Comparison of ENCODE assay signal across 11 cellular contexts in genomic region chr6:14499804-14500203, GRCh38.
A peak's percentile ranks its signal among the peaks of the same experiment; 100 is the strongest.
DNase-seq lines count a peak whose midpoint lies in the region; ATAC-seq, FAIRE-seq and TF ChIP-seq lines count a peak whose summit lies in the region.
"Had no signal": no experiment of that assay in that cellular context is flagged by ENCODE, and none has a peak within 500 bp of the region (broad histone marks: within the 10 kb centered on the region; RNA-seq: fewer than 3 reads in every experiment).

No MANE protein-coding gene starts in this region.

- DNase-seq in COLO829 (ENCODE audit: low spot score), result peak; percentile 45
- peak; percentile 89 for DNase-seq in LHCN-M2 (ENCODE audit: low read depth)
- DNase-seq in bronchial epithelial cell (ENCODE audit: low read depth), result peak; percentile 76
- DNase-seq in left lung, result no peak
- DNase-seq in NCI-H748 (lab: John Stamatoyannopoulos, UW; ENCODE audit: unreplicated experiment), result no peak
- no peak for DNase-seq in activated naive CD4-positive, alpha-beta T cell treated with anti-CD3 and anti-CD28 coated beads, Interleukin-2, amount 10 ng/mL, durations not matched to agents 7 days and 5 days
- no peak for DNase-seq in activated CD4-positive, alpha-beta T cell treated with anti-CD3 and anti-CD28 coated beads, Interleukin-2, amount 50 U/mL, for 4 hours
- DNase-seq: Peyer's patch had no signal

- no peak overlapping the region for H3K27ac Mint-ChIP-seq in activated naive CD4-positive, alpha-beta T cell treated with anti-CD3 and anti-CD28 coated beads, Interleukin-2, amount 10 ng/mL, durations not matched to agents 7 days and 5 days

- peaks cover 0 to 1% of the 10 kb centered on the region in 2 donors for H3K9me3 ChIP-seq in left lung
- H3K9me3 ChIP-seq: Peyer's patch, prostate gland had no signal

- H3K4me1 Mint-ChIP-seq in activated naive CD4-positive, alpha-beta T cell treated with anti-CD3 and anti-CD28 coated beads, Interleukin-2, amount 10 ng/mL, durations not matched to agents 7 days and 5 days, result no peaks in the 10 kb centered on the region
- H3K4me1 Mint-ChIP-seq: central memory CD8-positive, alpha-beta T cell had no signal

- no peaks in the 10 kb centered on the region for H3K9me3 Mint-ChIP-seq in activated naive CD4-positive, alpha-beta T cell treated with anti-CD3 and anti-CD28 coated beads, Interleukin-2, amount 10 ng/mL, durations not matched to agents 7 days and 5 days
- H3K9me3 Mint-ChIP-seq: central memory CD8-positive, alpha-beta T cell had no signal

- H3K4me1 ChIP-seq in left lung, result no peaks in the 10 kb centered on the region
- H3K4me1 ChIP-seq: Peyer's patch, prostate gland had no signal

- H3K4me3 Mint-ChIP-seq in activated naive CD4-positive, alpha-beta T cell treated with anti-CD3 and anti-CD28 coated beads, Interleukin-2, amount 10 ng/mL, durations not matched to agents 7 days and 5 days, result no peak overlapping the region
- H3K4me3 Mint-ChIP-seq: central memory CD8-positive, alpha-beta T cell had no signal

- TF ChIP-seq CTCF in bronchial epithelial cell (IDR thresholded peaks at IDR 0.05; ENCODE audit: insufficient read depth, low read length, severe bottlenecking), result no peak
- TF ChIP-seq CTCF in left lung (IDR thresholded peaks at IDR 0.05), result no peak

- H3K27me3 ChIP-seq in bronchial epithelial cell (ENCODE audit: control insufficient read depth, insufficient read depth, low read length) (no peaks in the 10 kb centered on the region), left lung (no peaks in the 10 kb centered on the region)
- H3K27me3 ChIP-seq: Peyer's patch had no signal

- H3K27ac ChIP-seq in left lung, result no peak overlapping the region
- H3K27ac ChIP-seq: Peyer's patch, prostate gland had no signal

- ATAC-seq in left lung, result peak; percentile 21
- no peak for ATAC-seq in GM18907 (IDR thresholded peaks at IDR 0.05; ENCODE audit: unreplicated experiment)

- H3K36me3 ChIP-seq in bronchial epithelial cell (ENCODE audit: control insufficient read depth, insufficient read depth, low read length), result no peaks in the 10 kb centered on the region
- no peaks in the 10 kb centered on the region for H3K36me3 ChIP-seq in left lung
- H3K36me3 ChIP-seq: Peyer's patch, prostate gland had no signal

- no peak for FAIRE-seq in bronchial epithelial cell (lab: Jason Lieb, UNC)

- CTCF ChIA-PET in activated naive CD4-positive, alpha-beta T cell treated with anti-CD3 and anti-CD28 coated beads, Interleukin-2, amount 10 ng/mL, durations not matched to agents 7 days and 5 days (lab: Charles Lee), result no interaction called here

- H3K27me3 Mint-ChIP-seq in activated naive CD4-positive, alpha-beta T cell treated with anti-CD3 and anti-CD28 coated beads, Interleukin-2, amount 10 ng/mL, durations not matched to agents 7 days and 5 days, result peaks cover 10% of the 10 kb centered on the region

- H3K4me3 ChIP-seq in bronchial epithelial cell (ENCODE audit: low read depth, low read length) (no peak overlapping the region), left lung (no peak overlapping the region)
- H3K4me3 ChIP-seq: Peyer's patch, prostate gland had no signal

- intact Hi-C loops in left lung (cut with DNase I), result no loop called here

- no peaks in the 10 kb centered on the region for H3K36me3 Mint-ChIP-seq in activated naive CD4-positive, alpha-beta T cell treated with anti-CD3 and anti-CD28 coated beads, Interleukin-2, amount 10 ng/mL, durations not matched to agents 7 days and 5 days

Comparison
In these comparisons a context has a peak if more than half of its experiments do, and no peak if none do; other contexts are left out.
1. DNase-seq: peak in COLO829 (single experiment), LHCN-M2 (single experiment) and bronchial epithelial cell (single experiment); none in left lung (0 of 2), NCI-H748 (single experiment), activated naive CD4-positive, alpha-beta T cell treated with anti-CD3 and anti-CD28 coated beads, Interleukin-2, amount 10 ng/mL, durations not matched to agents 7 days and 5 days (single experiment) and activated CD4-positive, alpha-beta T cell treated with anti-CD3 and anti-CD28 coated beads, Interleukin-2, amount 50 U/mL, for 4 hours (0 of 2).